ENCODE assay signal across 23 cellular contexts in the genomic region with DNA sequence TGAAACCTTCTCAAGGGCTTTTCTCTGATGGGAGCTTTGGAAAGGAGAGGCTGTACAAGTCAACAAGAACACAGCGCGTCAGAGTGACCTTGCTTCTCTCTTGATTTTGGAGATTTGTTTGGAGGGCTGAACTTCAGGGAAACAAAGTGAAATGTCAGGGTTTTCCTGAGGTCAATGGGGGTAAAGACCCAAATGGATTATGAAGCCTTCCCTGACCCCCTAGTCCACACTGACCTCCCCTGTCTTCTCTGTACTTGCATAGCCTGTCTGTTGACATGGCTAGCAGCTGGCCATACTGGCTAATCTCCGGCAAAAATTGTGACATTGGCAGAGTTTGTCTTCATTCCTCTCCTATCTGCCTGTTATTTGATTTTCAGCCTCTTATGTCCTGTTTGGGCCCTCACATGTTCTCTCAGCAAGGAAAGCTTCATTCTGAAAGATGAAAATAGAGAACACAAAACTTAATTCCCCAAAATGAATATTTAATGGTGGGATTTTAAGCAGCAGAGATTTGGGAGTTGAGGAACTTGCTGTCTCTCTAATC.
DNase-seq lines count a peak whose midpoint lies in the region; ATAC-seq, FAIRE-seq and TF ChIP-seq lines count a peak whose summit lies in the region.
"Had no signal": no experiment of that assay in that cellular context is flagged by ENCODE, and none has a peak within 500 bp of the region (broad histone marks: within the 10 kb centered on the region; RNA-seq: fewer than 3 reads in every experiment).

No MANE protein-coding gene starts in this region.

- peaks cover 2 to 29% of the 10 kb centered on the region in 2 experiments; a peak in 4 of 5 replicates for H3K4me1 ChIP-seq in K562 (replicated peaks in 1 of 2; ENCODE audit: control insufficient read depth in 2 of 2, insufficient read depth in 2 of 2, low read length in 2 of 2)
- H3K4me1 ChIP-seq: BE2C had no signal

- H3K27ac Mint-ChIP-seq in nephron: peak overlapping the region in 2 of 3 experiments; percentile 38 to 74
- H3K27ac Mint-ChIP-seq: GM23338 had no signal

- H2AFZ ChIP-seq in K562 (ENCODE audit: low read depth, low read length): peak overlapping the region; percentile 9; the same call in 1 of the 2 replicates

- in situ Hi-C loops in K562 (cut with MboI): no loop called here
- in situ Hi-C loops in ACHN (cut with HindIII; ENCODE audit: low pct_ligation_motif_present, low pct_unique_long_range_greater_than_20kb, low sequenced_read_pairs): no loop called here

- peaks cover 38% of the 10 kb centered on the region for H3K4me1 Mint-ChIP-seq in nephron
- H3K4me1 Mint-ChIP-seq: CD8-positive, alpha-beta memory T cell had no signal

- no peaks in the 10 kb centered on the region for H3K9me3 Mint-ChIP-seq in nephron
- H3K9me3 Mint-ChIP-seq: CD8-positive, alpha-beta memory T cell; GM23338 had no signal

- TF ChIP-seq RAD21 in K562 (CRISPR knock-in tag; conservative IDR thresholded peaks at IDR 0.05 in 1 of 2, IDR thresholded peaks at IDR 0.05 in 1 of 2): no peak

- no peak overlapping the region; the same call in 2 of the 3 replicates for H3K27ac ChIP-seq in K562 (ENCODE audit: extremely low read depth, low read depth, low read length)
- H3K27ac ChIP-seq: HL-60, SK-N-MC had no signal

- no peak overlapping the region for H3K9ac ChIP-seq in K562 (ENCODE audit: insufficient read depth in 1 of 2, low read depth in 2 of 2, low read length in 2 of 2)

- DNase-seq in K562 (ENCODE audit: extremely low read depth in 1 of 4, low spot score in 3 of 4): no peak
- peak; percentile 22 for DNase-seq in left ventricle myocardium superior
- no peak for DNase-seq in NCI-H748 (lab: John Stamatoyannopoulos, UW; ENCODE audit: unreplicated experiment)
- DNase-seq in NCI-H345 treated with DMSO at 0.1 percent for 48 hours (lab: John Stamatoyannopoulos, UW; ENCODE audit: unreplicated experiment): no peak
- no peak for DNase-seq in AG20443 (ENCODE audit: low spot score)
- DNase-seq in ACHN: no peak
- DNase-seq: BE2C; CD8-positive, alpha-beta memory T cell; DMS79; KBM-7; MV-4-11; NCI-H1417 treated with DMSO at 0.1 percent for 48 hours; NCI-H2029; NCI-H2171 treated with DMSO at 0.1 percent for 48 hours; NCI-H510A; NCI-H82 had no signal

- TF ChIP-seq CTCF in K562 (IDR thresholded peaks at IDR 0.05 in 2 of 3, conservative IDR thresholded peaks at IDR 0.05 in 1 of 3; ENCODE audit: insufficient read depth in 2 of 3, low read depth in 1 of 3, low read length in 3 of 3) (no peak), nephron (IDR thresholded peaks at IDR 0.05; ENCODE audit: unreplicated experiment in 3 of 3) (no peak)

- no peak for TF ChIP-seq POLR2A in K562 (conservative IDR thresholded peaks at IDR 0.05)

- no peaks in the 10 kb centered on the region for H3K9me3 ChIP-seq in K562 (replicated peaks; ENCODE audit: control insufficient read depth, insufficient read depth, low read depth, low read length)
- H3K9me3 ChIP-seq: BE2C had no signal

- no TSS peak for BruUV-seq in K562 (replicated peaks; lab: Mats Ljungman, UMichigan)

- H3K27me3 Mint-ChIP-seq in nephron (ENCODE audit: low read depth): no peaks in the 10 kb centered on the region

- H3K4me3 ChIP-seq in K562: no peak overlapping the region
- H3K4me3 ChIP-seq: GM23338, SK-N-MC had no signal

- no peak overlapping the region for H3K4me3 Mint-ChIP-seq in nephron
- H3K4me3 Mint-ChIP-seq: CD8-positive, alpha-beta memory T cell; GM23338 had no signal

- FAIRE-seq in K562 (lab: Jason Lieb, UNC): no peak
- FAIRE-seq: D721Med, HTR-8/SVneo had no signal

- H4K20me1 ChIP-seq in K562 (replicated peaks; ENCODE audit: control insufficient read depth, insufficient read depth, low read length): no peaks in the 10 kb centered on the region

- no peak for TF ChIP-seq EP300 in K562 (IDR thresholded peaks at IDR 0.05; ENCODE audit: low read length)

- POLR2A ChIA-PET in K562 (lab: Yijun Ruan, JAX): interaction anchor here (0.7 to 1.8 kb wide), 5 partner anchors 9 to 283 kb away, joined by 3 to 5 read pairs (median 3); no protein-coding TSS in a partner anchor

- no peaks in the 10 kb centered on the region for H3K36me3 Mint-ChIP-seq in nephron (ENCODE audit: low read depth)

- CTCF ChIA-PET in K562 (lab: Yijun Ruan, JAX; ENCODE audit: low intra/inter-chr PET ratio): no interaction called here

- H3K27me3 ChIP-seq in K562 (ENCODE audit: control insufficient read depth in 2 of 2, insufficient read depth in 2 of 2, low read length in 2 of 2): no peaks in the 10 kb centered on the region
- H3K27me3 ChIP-seq: BE2C had no signal

- H3K36me3 ChIP-seq in K562 (ENCODE audit: control insufficient read depth, insufficient read depth, low read length): no peaks in the 10 kb centered on the region
- H3K36me3 ChIP-seq: BE2C had no signal

- intact Hi-C loops in K562 (cut with micrococcal nuclease): no loop called here
- intact Hi-C loops in left ventricle myocardium superior (cut with micrococcal nuclease): loop anchor here (10.0 kb wide), 1 partner anchor 543 kb away; no protein-coding TSS in a partner anchor

- no peak for ATAC-seq in K562
- peak; percentile 73 for ATAC-seq in left ventricle myocardium superior
- ATAC-seq: GM23338, HCT116 had no signal

- H3K79me2 ChIP-seq in K562 (ENCODE audit: control insufficient read depth, insufficient read depth, low read length): no peaks in the 10 kb centered on the region

- no peaks in the 10 kb centered on the region for H3K9me1 ChIP-seq in K562 (ENCODE audit: control insufficient read depth, insufficient read depth, low read length)

- 82% methylated on average over 3 of the region's 3 CpGs for WGBS in K562 (ENCODE audit: insufficient coverage, low coverage, missing lambda C conversion rate)

- H3K4me2 ChIP-seq in K562 (ENCODE audit: insufficient read depth, low read length): no peak overlapping the region
- H3K4me2 ChIP-seq: GM23338 had no signal

TF ChIP-seq in K562, 482 proteins besides CTCF, POLR2A, EP300 and RAD21:
- TF ChIP-seq CHD4 (IDR thresholded peaks at IDR 0.05; ENCODE audit: insufficient read depth, insufficient replicate concordance, low read depth, low read length, poor library complexity, severe bottlenecking): no peak
- TF ChIP-seq ELF1 (tag; IDR thresholded peaks at IDR 0.05): no peak
